ENCODE assay signal across 8 cellular contexts in the genomic region with DNA sequence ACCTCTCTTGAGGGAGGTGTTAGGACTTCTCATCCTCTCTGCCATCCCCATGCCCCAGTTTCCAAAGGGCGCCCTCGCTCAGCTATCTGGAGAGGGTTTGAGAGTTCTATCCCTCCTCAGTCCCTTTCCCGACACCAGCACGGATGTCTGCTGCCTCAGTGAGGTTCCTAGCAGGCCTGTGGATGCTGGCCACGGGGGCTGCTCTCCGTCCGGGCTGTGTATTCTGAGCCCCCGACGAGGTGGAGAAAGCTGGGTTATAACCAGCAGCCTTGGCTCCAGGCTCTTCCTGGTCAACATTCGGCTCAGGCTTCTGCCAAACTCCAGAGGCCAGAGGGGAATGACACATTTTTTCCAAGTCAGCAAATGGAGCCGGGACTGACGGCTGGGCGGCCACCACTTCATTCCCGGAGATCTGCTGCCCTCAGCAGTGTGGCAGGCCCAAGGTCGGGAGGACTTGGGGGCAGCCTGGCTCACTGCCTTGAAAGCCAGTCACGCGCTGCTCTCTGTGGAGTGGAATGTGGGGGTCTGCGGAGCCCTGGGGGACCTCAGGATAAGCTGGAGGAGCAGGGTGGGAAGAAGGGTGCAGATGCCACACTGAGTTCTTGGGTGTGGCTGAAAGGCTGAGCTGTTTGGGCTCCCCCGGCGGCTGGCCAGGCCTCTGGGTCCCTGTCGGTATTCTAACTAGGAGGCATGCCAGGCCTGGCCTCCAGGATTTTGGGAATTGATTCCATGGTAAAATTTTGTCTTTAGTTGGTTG. TPM values are rescaled to one million over a fixed set of nuclear protein-coding genes. Genes with fewer than 3 reads are reported as not detected.
A peak's percentile ranks its signal among the peaks of the same experiment; 100 is the strongest.
DNase-seq lines count a peak whose midpoint lies in the region; ATAC-seq, FAIRE-seq and TF ChIP-seq lines count a peak whose summit lies in the region.

No MANE protein-coding gene starts in this region.

- TF ChIP-seq POLR2A in endothelial cell of umbilical vein (IDR thresholded peaks at IDR 0.05; ENCODE audit: low read depth, low read length): no peak

- peaks cover 3 to 4% of the 10 kb centered on the region in 2 donors for H3K36me3 Mint-ChIP-seq in naive B cell

- POLR2A ChIA-PET in AG04450 (lab: Yijun Ruan, JAX): interaction anchor here (0.6 to 3.3 kb wide), 8 partner anchors 29 to 370 kb away, joined by 3 to 44 read pairs (median 10); partner anchors contain the start of gene IER5L
- POLR2A ChIA-PET in PC-3 (lab: Charles Lee; ENCODE audit: unreplicated experiment): interaction anchor here (0.6 kb wide), 1 partner anchor 28 kb away, joined by 5 read pairs; no protein-coding TSS in a partner anchor
- POLR2A ChIA-PET in endothelial cell of umbilical vein (lab: Charles Lee): interaction anchor here (0.6 to 2.8 kb wide), 3 partner anchors 29 to 394 kb away, joined by 5 to 39 read pairs (median 6); partner anchors contain the start of gene IER5L

- intact Hi-C loops in PC-3 (cut with micrococcal nuclease): loop anchor here (2.0 to 5.0 kb wide), 2 partner anchors 36 to 474 kb away; no protein-coding TSS in a partner anchor
- intact Hi-C loops in endothelial cell of umbilical vein (cut with micrococcal nuclease): loop anchor here (1.0 to 5.0 kb wide), 6 partner anchors 36 to 644 kb away; no protein-coding TSS in a partner anchor

- peaks cover 5% of the 10 kb centered on the region for H3F3A ChIP-seq in PC-3 (ENCODE audit: low read length, unreplicated experiment)

- no peaks in the 10 kb centered on the region for H3K9me1 ChIP-seq in endothelial cell of umbilical vein (replicated peaks; ENCODE audit: control insufficient read depth, extremely low read depth, insufficient read depth, low read length)

- no peak overlapping the region for H2AFZ ChIP-seq in PC-3 (ENCODE audit: low read length)
- H2AFZ ChIP-seq in endothelial cell of umbilical vein (ENCODE audit: low read depth, low read length): peak overlapping the region; percentile 56

- no peak overlapping the region; the same call in 1 of the 2 replicates for H3K4me2 ChIP-seq in PC-3 (ENCODE audit: low read length)
- no peak overlapping the region for H3K4me2 ChIP-seq in endothelial cell of umbilical vein (ENCODE audit: insufficient read depth, low read length)

- H3K36me3 ChIP-seq in PC-3 (ENCODE audit: low read depth, low read length): peaks cover 10% of the 10 kb centered on the region; the same call in 1 of the 2 replicates
- H3K36me3 ChIP-seq in endothelial cell of umbilical vein (ENCODE audit: control insufficient read depth in 2 of 2, extremely low read depth in 1 of 2, insufficient read depth in 2 of 2, low read length in 2 of 2): peaks cover 6 to 11% of the 10 kb centered on the region in 2 experiments

- no peaks in the 10 kb centered on the region for H3K9me2 ChIP-seq in PC-3 (replicated peaks; ENCODE audit: low read length)

- H3K4me3 Mint-ChIP-seq in naive B cell: peak overlapping the region in 6 of 8 donors; percentile 83 to 94 (median 92)

- dilution Hi-C loops in endothelial cell of umbilical vein (cut with MboI; ENCODE audit: extremely low pct_ligation_motif_present, low sequenced_read_pairs): no loop called here

- H3K27me3 Mint-ChIP-seq in naive B cell: no peaks in the 10 kb centered on the region

- TF ChIP-seq CTCF in AG04450 (IDR thresholded peaks at IDR 0.05; ENCODE audit: low read depth, low read length) (no peak), PC-3 (conservative IDR thresholded peaks at IDR 0.05; ENCODE audit: low read depth, low read length) (no peak), endothelial cell of umbilical vein (IDR thresholded peaks at IDR 0.05; ENCODE audit: extremely low read depth in 1 of 2, insufficient read depth in 1 of 2, low read depth in 1 of 2, low read length in 2 of 2) (no peak)

- CTCF ChIA-PET in AG04450 (lab: Charles Lee) (interaction anchor here (0.6 to 16.1 kb wide), 21 partner anchors 7 to 644 kb away, joined by 3 to 302 read pairs (median 4); partner anchors contain the start of genes ASB6, C9orf50 and NTMT1), PC-3 (lab: Charles Lee) (interaction anchor here (0.5 to 0.7 kb wide), 3 partner anchors 30 to 345 kb away, joined by 3 read pairs; no protein-coding TSS in a partner anchor), endothelial cell of umbilical vein (lab: Charles Lee) (interaction anchor here (0.6 to 9.5 kb wide), 43 partner anchors 10 to 646 kb away, joined by 3 to 287 read pairs (median 4); partner anchors contain the start of genes ASB6, C9orf50, IER5L and NTMT1)

- H3K4me3 ChIP-seq in AG04450 (ENCODE audit: low read depth, low read length): no peak overlapping the region
- H3K4me3 ChIP-seq in PC-3 (ENCODE audit: low read length): no peak overlapping the region
- no peak overlapping the region for H3K4me3 ChIP-seq in endothelial cell of umbilical vein (replicated peaks in 1 of 3; ENCODE audit: insufficient read depth in 1 of 3, low read depth in 1 of 3, low read length in 3 of 3)

- H3K27ac Mint-ChIP-seq in naive B cell: peak overlapping the region in 4 of 6 donors; percentile 92 to 97 (median 96)

- peak; percentile 12 for FAIRE-seq in endothelial cell of umbilical vein (lab: Jason Lieb, UNC)

- H3K4me1 Mint-ChIP-seq in naive B cell: peaks cover 27 to 44% (median 42%) of the 10 kb centered on the region in 3 donors

- DNase-seq in AG04450 (ENCODE audit: low read depth, low spot score) (no peak), PC-3 (peak; percentile 12), endothelial cell of umbilical vein (ENCODE audit: low read depth, low spot score) (peak; percentile 82), naive B cell (no peak), SHP77 treated with DMSO at 0.1 percent for 48 hours (lab: John Stamatoyannopoulos, UW) (no peak), NCI-H1092 treated with DMSO at 0.1 percent for 48 hours (lab: John Stamatoyannopoulos, UW) (no peak)

- H3K27ac ChIP-seq in AG04450 (ENCODE audit: low read depth, low read length): peak overlapping the region; percentile 75
- H3K27ac ChIP-seq in PC-3 (ENCODE audit: low read length): peak overlapping the region; percentile 100
- peak overlapping the region; percentile 99 for H3K27ac ChIP-seq in endothelial cell of umbilical vein (ENCODE audit: insufficient read depth, low read depth, low read length)

- ATAC-seq in PC-3 (peak; percentile 9), naive B cell (ENCODE audit: low read depth in 2 of 2) (peak in 1 of 2 donors; percentile 1), HG03469 (IDR thresholded peaks at IDR 0.05; ENCODE audit: unreplicated experiment) (no peak), GM18909 (IDR thresholded peaks at IDR 0.05; ENCODE audit: poor library complexity, unreplicated experiment) (no peak)

- peaks cover 14% of the 10 kb centered on the region for H3K79me2 ChIP-seq in PC-3 (ENCODE audit: low read length)
- H3K79me2 ChIP-seq in endothelial cell of umbilical vein (ENCODE audit: control insufficient read depth, insufficient read depth, low read length): peaks cover 4% of the 10 kb centered on the region

- H3K9me3 ChIP-seq in AG04450 (ENCODE audit: control insufficient read depth, insufficient read depth, low read length): no peaks in the 10 kb centered on the region; the same call in 1 of the 2 replicates
- no peaks in the 10 kb centered on the region for H3K9me3 ChIP-seq in PC-3 (ENCODE audit: low read length)
- H3K9me3 ChIP-seq in endothelial cell of umbilical vein (replicated peaks; ENCODE audit: control insufficient read depth, insufficient read depth, low read length): no peaks in the 10 kb centered on the region

- H3K9me3 Mint-ChIP-seq in naive B cell: no peaks in the 10 kb centered on the region

- peaks cover 30% of the 10 kb centered on the region for H3K4me1 ChIP-seq in PC-3 (ENCODE audit: insufficient read depth, low read length)
- H3K4me1 ChIP-seq in endothelial cell of umbilical vein (ENCODE audit: control insufficient read depth, extremely low read depth, insufficient read depth, low read length): peaks cover 49% of the 10 kb centered on the region

- no peaks in the 10 kb centered on the region for H4K20me1 ChIP-seq in PC-3 (ENCODE audit: low read length)
- H4K20me1 ChIP-seq in endothelial cell of umbilical vein (replicated peaks; ENCODE audit: control insufficient read depth, extremely low read depth, insufficient read depth, low read length): no peaks in the 10 kb centered on the region

- BruUV-seq in PC-3 (replicated peaks; lab: Mats Ljungman, UMichigan) (no TSS peak), endothelial cell of umbilical vein (replicated peaks; lab: Mats Ljungman, UMichigan) (no TSS peak)

- H3K27me3 ChIP-seq in AG04450 (ENCODE audit: control insufficient read depth, insufficient read depth, low read length) (no peaks in the 10 kb centered on the region), PC-3 (ENCODE audit: low read length) (no peaks in the 10 kb centered on the region), endothelial cell of umbilical vein (ENCODE audit: control insufficient read depth in 2 of 2, insufficient read depth in 2 of 2, low read length in 2 of 2) (no peaks in the 10 kb centered on the region)

- H3K9ac ChIP-seq in PC-3 (ENCODE audit: low read length) (peak overlapping the region; percentile 99; the same call in 1 of the 2 replicates), endothelial cell of umbilical vein (replicated peaks; ENCODE audit: extremely low read depth, insufficient read depth, low read length) (no peak overlapping the region)

RNA-seq across cellular contexts. Expression of gene PTPA, which starts 27.4 kb away (rescaled TPM):
- 140 and 159 TPM in 2 replicates for polyA plus RNA-seq in AG04450 (2011; rRNA removed)
- polyA minus RNA-seq in AG04450 (2011; rRNA and poly(A)+ RNA removed): 141 and 154 TPM in 2 replicates
- total RNA-seq in PC-3 (2014; rRNA removed): 138 and 154 TPM in 2 replicates
- total RNA-seq in endothelial cell of umbilical vein: 121 and 123 TPM in 2 replicates
- polyA plus RNA-seq in endothelial cell of umbilical vein: 97.7 and 108 TPM in 2 replicates
- 104 and 109 TPM in 2 replicates for polyA plus RNA-seq in endothelial cell of umbilical vein (2011; cell fraction: cytosol; rRNA removed)
- 80.0 and 93.4 TPM in 2 replicates for polyA plus RNA-seq in endothelial cell of umbilical vein (2011; cell fraction: nucleus; rRNA removed)
- 102 and 108 TPM in 2 replicates for polyA plus RNA-seq in endothelial cell of umbilical vein (2012)
- polyA minus RNA-seq in endothelial cell of umbilical vein: 121 and 135 TPM in 2 replicates
- polyA minus RNA-seq in endothelial cell of umbilical vein (2011; cell fraction: cytosol; rRNA and poly(A)+ RNA removed): 94.9 TPM
- 29.3 and 48.0 TPM in 2 replicates for polyA minus RNA-seq in endothelial cell of umbilical vein (2011; cell fraction: nucleus; rRNA and poly(A)+ RNA removed)
- 10 to 100 TPM in 5 of 6 donors, 1 to 10 TPM in 1; 8.1 to 18.0 (median 13.5) TPM for polyA plus RNA-seq in naive B cell (ENCODE audit: low read depth in 6 of 6)

RNA-seq across cellular contexts. Expression of gene CRAT, which starts 28.1 kb away (rescaled TPM):
- polyA plus RNA-seq in AG04450 (2011; rRNA removed) (24.3 and 29.3 TPM in 2 replicates), endothelial cell of umbilical vein (55.3 and 65.2 TPM in 2 replicates), naive B cell (ENCODE audit: low read depth in 6 of 6) (10 to 100 TPM in 1 of 6 donors, 1 to 10 TPM in 5; 4.5 to 11.0 (median 7.5) TPM)
- polyA minus RNA-seq in AG04450 (2011; rRNA and poly(A)+ RNA removed): 24.9 and 35.0 TPM in 2 replicates
- total RNA-seq in PC-3 (2014; rRNA removed) (12.8 and 16.1 TPM in 2 replicates), endothelial cell of umbilical vein (34.2 and 36.8 TPM in 2 replicates)
- polyA plus RNA-seq in endothelial cell of umbilical vein (2011; cell fraction: cytosol; rRNA removed): 37.7 and 41.6 TPM in 2 replicates
- 46.0 and 52.0 TPM in 2 replicates for polyA plus RNA-seq in endothelial cell of umbilical vein (2011; cell fraction: nucleus; rRNA removed)
- polyA plus RNA-seq in endothelial cell of umbilical vein (2012): 38.0 and 54.5 TPM in 2 replicates
- polyA minus RNA-seq in endothelial cell of umbilical vein: 34.7 and 36.8 TPM in 2 replicates
- 3.8 TPM for polyA minus RNA-seq in endothelial cell of umbilical vein (2011; cell fraction: cytosol; rRNA and poly(A)+ RNA removed)
- polyA minus RNA-seq in endothelial cell of umbilical vein (2011; cell fraction: nucleus; rRNA and poly(A)+ RNA removed): 9.4 and 12.8 TPM in 2 replicates

RNA-seq across cellular contexts. Expression of gene IER5L, which starts 39.4 kb away (rescaled TPM):
- polyA plus RNA-seq in AG04450 (2011; rRNA removed): 4.9 TPM in 2 replicates
- polyA minus RNA-seq in AG04450 (2011; rRNA and poly(A)+ RNA removed): 4.7 and 6.5 TPM in 2 replicates
- 42.8 and 46.1 TPM in 2 replicates for total RNA-seq in PC-3 (2014; rRNA removed)
- total RNA-seq in endothelial cell of umbilical vein: 12.3 and 13.3 TPM in 2 replicates
- polyA plus RNA-seq in endothelial cell of umbilical vein: 5.3 and 9.2 TPM in 2 replicates
- polyA plus RNA-seq in endothelial cell of umbilical vein (2011; cell fraction: cytosol; rRNA removed): 1.2 and 2.4 TPM in 2 replicates
- 1.7 and 1.8 TPM in 2 replicates for polyA plus RNA-seq in endothelial cell of umbilical vein (2011; cell fraction: nucleus; rRNA removed)
- 1.8 and 3.9 TPM in 2 replicates for polyA plus RNA-seq in endothelial cell of umbilical vein (2012)
- polyA minus RNA-seq in endothelial cell of umbilical vein: 2.7 and 3.1 TPM in 2 replicates
- 51.2 TPM for polyA minus RNA-seq in endothelial cell of umbilical vein (2011; cell fraction: cytosol; rRNA and poly(A)+ RNA removed)
- polyA minus RNA-seq in endothelial cell of umbilical vein (2011; cell fraction: nucleus; rRNA and poly(A)+ RNA removed): 1.6 and 5.1 TPM in 2 replicates
- under 1 TPM in 2 of 6 donors, not detected in 4; 0.09 TPM for polyA plus RNA-seq in naive B cell (ENCODE audit: low read depth in 6 of 6)

RNA-seq across cellular contexts. Expression of gene DOLPP1, which starts 57.7 kb away (rescaled TPM):
- polyA plus RNA-seq in AG04450 (2011; rRNA removed) (11.9 and 13.2 TPM in 2 replicates), endothelial cell of umbilical vein (28.3 and 32.4 TPM in 2 replicates), naive B cell (ENCODE audit: low read depth in 6 of 6) (1 to 10 TPM; 3.2 to 9.7 (median 6.4) TPM)
- polyA minus RNA-seq in AG04450 (2011; rRNA and poly(A)+ RNA removed): 10.4 and 13.0 TPM in 2 replicates
- total RNA-seq in PC-3 (2014; rRNA removed) (27.3 and 37.1 TPM in 2 replicates), endothelial cell of umbilical vein (17.7 and 26.6 TPM in 2 replicates)
- polyA plus RNA-seq in endothelial cell of umbilical vein (2011; cell fraction: cytosol; rRNA removed): 25.7 and 26.5 TPM in 2 replicates
- 17.0 and 17.1 TPM in 2 replicates for polyA plus RNA-seq in endothelial cell of umbilical vein (2011; cell fraction: nucleus; rRNA removed)
- polyA plus RNA-seq in endothelial cell of umbilical vein (2012): 9.2 and 11.8 TPM in 2 replicates
- polyA minus RNA-seq in endothelial cell of umbilical vein: 17.7 and 20.7 TPM in 2 replicates
- polyA minus RNA-seq in endothelial cell of umbilical vein (2011; cell fraction: cytosol; rRNA and poly(A)+ RNA removed): 14.8 TPM
- polyA minus RNA-seq in endothelial cell of umbilical vein (2011; cell fraction: nucleus; rRNA and poly(A)+ RNA removed): 4.9 and 7.0 TPM in 2 replicates

Comparison
In these comparisons a context has a peak if more than half of its experiments do, and no peak if none do; other contexts are left out.
1. DNase-seq: peak in PC-3 (single experiment) and endothelial cell of umbilical vein (single experiment); none in AG04450 (single experiment), naive B cell (single experiment), SHP77 treated with DMSO at 0.1 percent for 48 hours (single experiment) and NCI-H1092 treated with DMSO at 0.1 percent for 48 hours (single experiment).
2. Peak in every context shown above with its lines, with median percentiles within 50 percentile points of each other: H3K27ac ChIP-seq.